ENCODE assay signal across 12 cellular contexts in the genomic region with DNA sequence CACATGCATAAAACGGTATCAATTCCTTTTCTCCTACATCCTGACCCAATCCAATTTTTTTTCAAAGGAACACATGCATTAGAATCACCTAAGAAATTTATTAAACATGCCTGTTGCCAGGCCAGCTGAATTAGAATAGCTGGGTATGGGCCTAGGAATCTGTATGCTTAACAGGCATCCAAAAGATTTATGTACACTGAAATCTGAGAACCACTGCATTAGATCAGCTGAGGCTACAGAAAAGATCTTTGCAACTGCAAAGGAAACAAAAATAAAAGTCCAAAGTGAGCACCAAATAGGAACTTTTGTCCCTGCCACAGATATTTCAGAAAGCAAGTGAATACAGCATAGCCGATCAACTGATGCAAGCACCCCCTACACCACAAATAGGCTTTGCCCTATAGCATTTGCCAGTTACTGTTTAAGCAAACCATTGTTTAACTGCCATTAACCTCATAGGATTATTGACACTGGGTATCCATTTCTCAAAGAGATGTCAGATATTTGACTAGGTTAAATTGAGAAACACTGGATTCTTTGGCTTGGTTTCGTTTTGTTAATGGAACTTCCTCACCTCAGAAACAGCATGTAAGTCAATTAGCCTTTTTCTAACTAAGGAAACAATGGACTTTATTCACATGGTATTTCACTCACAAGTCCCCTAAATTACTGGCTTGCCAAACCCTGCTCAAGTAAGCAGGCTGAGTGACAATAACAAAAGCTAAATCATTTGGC.
DNase-seq lines count a peak whose midpoint lies in the region; ATAC-seq and TF ChIP-seq lines count a peak whose summit lies in the region.
"Had no signal": no experiment of that assay in that cellular context is flagged by ENCODE, and none has a peak within 500 bp of the region (broad histone marks: within the 10 kb centered on the region; RNA-seq: fewer than 3 reads in every experiment).

No MANE protein-coding gene starts in this region.

- peak overlapping the region in 1 of 3 experiments; percentile 84; a peak in 1 of 7 replicates for H3K27ac Mint-ChIP-seq in H9
- no peak overlapping the region for H3K27ac Mint-ChIP-seq in activated T-helper 2 cell treated with anti-CD3 and anti-CD28 coated beads, Interferon-gamma antibody, Interleukin-2, Interleukin-4, amounts not matched to agents 10 μg/mL and 5 μg/mL and 100 μg/mL, durations not matched to agents 14 hours and 24 hours and 36 hours
- H3K27ac Mint-ChIP-seq: activated naive CD8-positive, alpha-beta T cell treated with anti-CD3 and anti-CD28 coated beads, Interleukin-2, amount 10 ng/mL, durations not matched to agents 7 days and 5 days had no signal

- intact Hi-C loops in body of pancreas (cut with DNase I): no loop called here
- intact Hi-C loops in activated T-helper 2 cell treated with anti-CD3 and anti-CD28 coated beads, Interferon-gamma antibody, Interleukin-2, Interleukin-4, amounts not matched to agents 10 μg/mL and 5 μg/mL and 100 μg/mL, durations not matched to agents 14 hours and 24 hours and 36 hours (cut with micrococcal nuclease): no loop called here
- intact Hi-C loops in vagina (cut with DNase I): no loop called here

- no peaks in the 10 kb centered on the region for H3K79me2 ChIP-seq in H9 (ENCODE audit: insufficient read depth, low read length)

- H3K27me3 ChIP-seq in H9 (ENCODE audit: insufficient read depth, low read length) (no peaks in the 10 kb centered on the region), body of pancreas (no peaks in the 10 kb centered on the region), vagina (no peaks in the 10 kb centered on the region)

- no peak overlapping the region for H3T11ph ChIP-seq in H9 (ENCODE audit: low read length)

- TF ChIP-seq POLR2A in body of pancreas (IDR thresholded peaks at IDR 0.05) (no peak), vagina (IDR thresholded peaks at IDR 0.05) (no peak)

- DNase-seq in Ammon's horn (ENCODE audit: low spot score) (peak; percentile 9), H9 (no peak), NCI-H2081 (lab: John Stamatoyannopoulos, UW) (peak; percentile 62 to 86), body of pancreas (no peak), vagina (ENCODE audit: extremely low spot score in 2 of 2) (no peak)
- no peak for DNase-seq in activated T-helper 2 cell treated with anti-CD3 and anti-CD28 coated beads, Interferon-gamma antibody, Interleukin-2, Interleukin-4, amounts not matched to agents 10 μg/mL and 5 μg/mL and 100 μg/mL, durations not matched to agents 14 hours and 24 hours and 36 hours (ENCODE audit: low spot score)
- DNase-seq: activated naive CD8-positive, alpha-beta T cell treated with anti-CD3 and anti-CD28 coated beads, Interleukin-2, amount 10 ng/mL, durations not matched to agents 7 days and 5 days; NCI-H187; stimulated activated naive CD4-positive, alpha-beta T cell treated with Interleukin-2 at 50 U/mL for 16 hours had no signal

- peak overlapping the region; percentile 9 for H3K27ac ChIP-seq in H9 (ENCODE audit: insufficient read length, low read depth, low read length)
- peak overlapping the region in 3 of 4 donors; percentile 6 to 46 (median 20) for H3K27ac ChIP-seq in body of pancreas
- H3K27ac ChIP-seq in vagina: no peak overlapping the region
- H3K27ac ChIP-seq: prostate gland had no signal

- no peak overlapping the region for H2AFZ ChIP-seq in H9 (ENCODE audit: low read length)

- no CpG with 5 or more reads among the region's 3 CpGs for WGBS in H9 (ENCODE audit: extremely low coverage, insufficient read length, low lambda C conversion rate)
- 51 to 54% methylated on average over 3 of the region's 3 CpGs for WGBS in body of pancreas, 2 donors

- H3K9me3 ChIP-seq in H9 (ENCODE audit: control insufficient read depth, low read depth, low read length): no peaks in the 10 kb centered on the region
- no peaks in the 10 kb centered on the region for H3K9me3 ChIP-seq in body of pancreas
- no peaks in the 10 kb centered on the region for H3K9me3 ChIP-seq in vagina
- H3K9me3 ChIP-seq: prostate gland had no signal

- no peaks in the 10 kb centered on the region for H4K20me1 ChIP-seq in H9 (ENCODE audit: control insufficient read depth, insufficient read depth, insufficient read length)

- H3K4me2 ChIP-seq in H9 (ENCODE audit: insufficient read depth, insufficient read length, low read length): no peak overlapping the region

- no peak overlapping the region for H3K9ac ChIP-seq in H9 (ENCODE audit: extremely low read depth, insufficient read length, low read length)

- peaks cover 19 to 21% (median 19%) of the 10 kb centered on the region in 3 experiments for H3K36me3 Mint-ChIP-seq in H9 (ENCODE audit: insufficient read depth in 1 of 3, low read depth in 3 of 3)
- H3K36me3 Mint-ChIP-seq in activated T-helper 2 cell treated with anti-CD3 and anti-CD28 coated beads, Interferon-gamma antibody, Interleukin-2, Interleukin-4, amounts not matched to agents 10 μg/mL and 5 μg/mL and 100 μg/mL, durations not matched to agents 14 hours and 24 hours and 36 hours (ENCODE audit: low read depth): peaks cover 11% of the 10 kb centered on the region

- H3K4ac ChIP-seq in H9 (ENCODE audit: low read depth, low read length): no peak overlapping the region

- H3K4me3 Mint-ChIP-seq in H9: no peak overlapping the region
- H3K4me3 Mint-ChIP-seq in activated T-helper 2 cell treated with anti-CD3 and anti-CD28 coated beads, Interferon-gamma antibody, Interleukin-2, Interleukin-4, amounts not matched to agents 10 μg/mL and 5 μg/mL and 100 μg/mL, durations not matched to agents 14 hours and 24 hours and 36 hours (ENCODE audit: low read depth): no peak overlapping the region
- H3K4me3 Mint-ChIP-seq: activated naive CD8-positive, alpha-beta T cell treated with anti-CD3 and anti-CD28 coated beads, Interleukin-2, amount 10 ng/mL, durations not matched to agents 7 days and 5 days had no signal

- H3K18ac ChIP-seq in H9 (ENCODE audit: insufficient read length, low read depth, low read length): no peak overlapping the region

- H2BK5ac ChIP-seq in H9 (ENCODE audit: insufficient read length, low read length): no peak overlapping the region

- H4K8ac ChIP-seq in H9 (replicated peaks; ENCODE audit: insufficient read length, low read depth, low read length): no peak overlapping the region

- H2BK20ac ChIP-seq in H9 (ENCODE audit: low read depth, low read length, poor library complexity, severe bottlenecking): no peak overlapping the region

- H3K4me1 ChIP-seq in H9 (ENCODE audit: insufficient read depth, low read length) (peaks cover 15% of the 10 kb centered on the region; the same call in 1 of the 2 replicates), body of pancreas (no peaks in the 10 kb centered on the region), vagina (no peaks in the 10 kb centered on the region)
- H3K4me1 ChIP-seq: prostate gland had no signal

- no peak overlapping the region for H3K23ac ChIP-seq in H9 (ENCODE audit: insufficient read length, low read depth, low read length)

- H2BK120ac ChIP-seq in H9 (ENCODE audit: low read depth, low read length, poor library complexity, severe bottlenecking): no peak overlapping the region

- H3K23me2 ChIP-seq in H9 (ENCODE audit: insufficient read length, low read depth, low read length, poor library complexity, severe bottlenecking): no peaks in the 10 kb centered on the region

- H3K27me3 Mint-ChIP-seq in H9 (ENCODE audit: low read depth): no peaks in the 10 kb centered on the region
- H3K27me3 Mint-ChIP-seq in activated T-helper 2 cell treated with anti-CD3 and anti-CD28 coated beads, Interferon-gamma antibody, Interleukin-2, Interleukin-4, amounts not matched to agents 10 μg/mL and 5 μg/mL and 100 μg/mL, durations not matched to agents 14 hours and 24 hours and 36 hours (ENCODE audit: low read depth): no peaks in the 10 kb centered on the region
- H3K27me3 Mint-ChIP-seq: activated naive CD8-positive, alpha-beta T cell treated with anti-CD3 and anti-CD28 coated beads, Interleukin-2, amount 10 ng/mL, durations not matched to agents 7 days and 5 days had no signal

- ATAC-seq in body of pancreas (no peak), HG02571 (IDR thresholded peaks at IDR 0.05; ENCODE audit: unreplicated experiment) (no peak)
- ATAC-seq in activated CD4-positive, CD25-positive, alpha-beta regulatory T cell treated with anti-CD3 and anti-CD28 coated beads, Interleukin-2, amount 50 U/mL, for 24 hours: no peak

- H2AK5ac ChIP-seq in H9 (ENCODE audit: insufficient read length, low read length): no peak overlapping the region

- H2BK12ac ChIP-seq in H9 (ENCODE audit: insufficient read length, low read depth, low read length): no peak overlapping the region

- H3K14ac ChIP-seq in H9 (ENCODE audit: insufficient read depth, low read length): no peak overlapping the region

- H4K91ac ChIP-seq in H9 (ENCODE audit: insufficient read length, low read depth, low read length): no peak overlapping the region

- H3K4me1 Mint-ChIP-seq in H9: peaks cover 20 to 33% of the 10 kb centered on the region in 2 experiments
- H3K4me1 Mint-ChIP-seq in activated T-helper 2 cell treated with anti-CD3 and anti-CD28 coated beads, Interferon-gamma antibody, Interleukin-2, Interleukin-4, amounts not matched to agents 10 μg/mL and 5 μg/mL and 100 μg/mL, durations not matched to agents 14 hours and 24 hours and 36 hours (ENCODE audit: low read depth): no peaks in the 10 kb centered on the region
- H3K4me1 Mint-ChIP-seq: activated naive CD8-positive, alpha-beta T cell treated with anti-CD3 and anti-CD28 coated beads, Interleukin-2, amount 10 ng/mL, durations not matched to agents 7 days and 5 days had no signal

- TF ChIP-seq CTCF in H9 (conservative IDR thresholded peaks at IDR 0.05) (no peak), body of pancreas (IDR thresholded peaks at IDR 0.05) (no peak), vagina (IDR thresholded peaks at IDR 0.05) (no peak)

- no peaks in the 10 kb centered on the region for H3K79me1 ChIP-seq in H9 (ENCODE audit: insufficient read depth, low read depth, low read length, poor library complexity, severe bottlenecking)

- H3K56ac ChIP-seq in H9 (ENCODE audit: insufficient read length, low read depth, low read length): no peak overlapping the region

- H3K36me3 ChIP-seq in body of pancreas (replicated peaks in 1 of 2; ENCODE audit: insufficient read depth in 1 of 2, low read depth in 2 of 2) (no peaks in the 10 kb centered on the region), vagina (no peaks in the 10 kb centered on the region)
- H3K36me3 ChIP-seq: prostate gland had no signal

- H3K4me3 ChIP-seq in body of pancreas (no peak overlapping the region), vagina (no peak overlapping the region)
- H3K4me3 ChIP-seq: prostate gland had no signal

- H2BK15ac ChIP-seq in H9 (ENCODE audit: low read depth, low read length): no peak overlapping the region

- no peak overlapping the region for H4K5ac ChIP-seq in H9 (ENCODE audit: insufficient read length, low read depth, low read length)

- peaks cover 11 to 12% of the 10 kb centered on the region in 2 experiments for H3K9me3 Mint-ChIP-seq in H9
- H3K9me3 Mint-ChIP-seq in activated T-helper 2 cell treated with anti-CD3 and anti-CD28 coated beads, Interferon-gamma antibody, Interleukin-2, Interleukin-4, amounts not matched to agents 10 μg/mL and 5 μg/mL and 100 μg/mL, durations not matched to agents 14 hours and 24 hours and 36 hours: no peaks in the 10 kb centered on the region
- H3K9me3 Mint-ChIP-seq: activated naive CD8-positive, alpha-beta T cell treated with anti-CD3 and anti-CD28 coated beads, Interleukin-2, amount 10 ng/mL, durations not matched to agents 7 days and 5 days had no signal

Comparison
In these comparisons a context has a peak if more than half of its experiments do, and no peak if none do; other contexts are left out.
1. DNase-seq: peak in Ammon's horn (single experiment) and NCI-H2081 (2 of 2); none in H9 (single experiment), body of pancreas (0 of 4), activated T-helper 2 cell treated with anti-CD3 and anti-CD28 coated beads, Interferon-gamma antibody, Interleukin-2, Interleukin-4, amounts not matched to agents 10 μg/mL and 5 μg/mL and 100 μg/mL, durations not matched to agents 14 hours and 24 hours and 36 hours (single experiment) and vagina (0 of 2).